9 cellular contexts compared by ENCODE assay signal in genomic region chr3:125971997-125972944, GRCh38. TPM values are rescaled to one million over a fixed set of nuclear protein-coding genes. Genes with fewer than 3 reads are reported as not detected.
A peak's percentile ranks its signal among the peaks of the same experiment; 100 is the strongest.
DNase-seq lines count a peak whose midpoint lies in the region; ATAC-seq and TF ChIP-seq lines count a peak whose summit lies in the region.
"Not testable (repeated sequence)": the region's sequence is repeated elsewhere in the genome, so short reads cannot be mapped to it uniquely, and the experiment has no call there.
"Had no signal": no experiment of that assay in that cellular context is flagged by ENCODE, and none has a peak within 500 bp of the region (broad histone marks: within the 10 kb centered on the region; RNA-seq: fewer than 3 reads in every experiment).

No MANE protein-coding gene starts in this region.

- H3K18ac ChIP-seq in neuronal stem cell (ENCODE audit: low read length): peak overlapping the region; percentile 80

- DNase-seq in ELF-1 (ENCODE audit: low read depth, low spot score) (peak; percentile 56), NCI-H2196 (lab: John Stamatoyannopoulos, UW; ENCODE audit: unreplicated experiment) (peak; percentile 51), WTC11 (ENCODE audit: low spot score) (peak; percentile 38), right cardiac atrium (peak in 2 of 3 donors; percentile 50 to 70), neuronal stem cell (ENCODE audit: low spot score) (peak; percentile 15), tibial artery (peak; percentile 32 to 68)
- not testable (repeated sequence) for DNase-seq in brain microvascular endothelial cell

- H3K36me3 Mint-ChIP-seq in WTC11: not testable (repeated sequence)

- not testable (repeated sequence) for H2BK12ac ChIP-seq in neuronal stem cell (ENCODE audit: low read length)

- H3K36me3 ChIP-seq in brain microvascular endothelial cell (replicated peaks); neuronal stem cell (replicated peaks in 1 of 2; ENCODE audit: control insufficient read depth in 2 of 2, insufficient read depth in 2 of 2, low read length in 2 of 2); tibial artery: not testable (repeated sequence)

- H3K4me3 ChIP-seq in brain microvascular endothelial cell (ENCODE audit: low read depth, low read length): peak overlapping the region; percentile 23
- peak overlapping the region; percentile 37 for H3K4me3 ChIP-seq in right cardiac atrium (ENCODE audit: low read length)
- H3K4me3 ChIP-seq in neuronal stem cell (ENCODE audit: low read length in 2 of 2): peak overlapping the region; percentile 54 to 80
- H3K4me3 ChIP-seq in tibial artery: peak overlapping the region; percentile 32 to 36

- WGBS in right cardiac atrium: 2% methylated on average over 29 of the region's 31 CpGs
- WGBS in neuronal stem cell (ENCODE audit: extremely low coverage in 2 of 2, insufficient read length in 2 of 2, insufficient replicate concordance in 1 of 2), 2 donors: no CpG with 5 or more reads among the region's 31 CpGs

- H3K4ac ChIP-seq in neuronal stem cell (ENCODE audit: low read length): not testable (repeated sequence)

- H3K9me3 ChIP-seq in right cardiac atrium (ENCODE audit: control insufficient read depth, low read length); neuronal stem cell (replicated peaks in 1 of 2; ENCODE audit: control insufficient read depth in 2 of 2, insufficient read depth in 1 of 2, low read depth in 1 of 2, low read length in 2 of 2); tibial artery: not testable (repeated sequence)

- H3K9me3 Mint-ChIP-seq in WTC11: not testable (repeated sequence)

- peak overlapping the region; percentile 25 for H3K14ac ChIP-seq in neuronal stem cell (ENCODE audit: low read length)

- H3K4me3 Mint-ChIP-seq in WTC11: peak overlapping the region; percentile 77

- peak overlapping the region; percentile 27 for H2BK15ac ChIP-seq in neuronal stem cell (ENCODE audit: low read length)

- TF ChIP-seq CTCF in WTC11 (IDR thresholded peaks at IDR 0.05): peak; percentile 77
- TF ChIP-seq CTCF in brain microvascular endothelial cell (IDR thresholded peaks at IDR 0.05; ENCODE audit: low read depth, low read length, missing control alignments): peak; percentile 74
- peak; percentile 69 to 71 for TF ChIP-seq CTCF in tibial artery (IDR thresholded peaks at IDR 0.05)

- peaks cover 17% of the 10 kb centered on the region for H3K27me3 ChIP-seq in brain microvascular endothelial cell (replicated peaks)
- not testable (repeated sequence) for H3K27me3 ChIP-seq in right cardiac atrium (ENCODE audit: control insufficient read depth, insufficient read depth); tibial artery
- H3K27me3 ChIP-seq in neuronal stem cell (ENCODE audit: control insufficient read depth in 3 of 3, insufficient read depth in 3 of 3, low read depth in 1 of 3, low read length in 3 of 3): peaks cover 0 to 36% (median 11%) of the 10 kb centered on the region in 3 experiments

- ATAC-seq in HG02938 (IDR thresholded peaks at IDR 0.05; ENCODE audit: unreplicated experiment) (peak; percentile 58), WTC11 (peak; percentile 50), right cardiac atrium (peak; percentile 87 to 88)

- not testable (repeated sequence) for H3K23ac ChIP-seq in neuronal stem cell (ENCODE audit: low read depth, low read length, poor library complexity)

- H3K27ac ChIP-seq in brain microvascular endothelial cell; right cardiac atrium (ENCODE audit: low read length); neuronal stem cell (replicated peaks; ENCODE audit: low read length); tibial artery: not testable (repeated sequence)

- peak overlapping the region; percentile 98 for H2AFZ ChIP-seq in neuronal stem cell (ENCODE audit: low read length)

- peaks cover 41% of the 10 kb centered on the region for H3K27me3 Mint-ChIP-seq in WTC11 (ENCODE audit: low read depth)

- not testable (repeated sequence) for H2BK5ac ChIP-seq in neuronal stem cell (ENCODE audit: low read length)

- not testable (repeated sequence) for H3K27ac Mint-ChIP-seq in WTC11

- H2AK5ac ChIP-seq in neuronal stem cell (ENCODE audit: low read depth, low read length): not testable (repeated sequence)

- not testable (repeated sequence) for H2BK120ac ChIP-seq in neuronal stem cell (ENCODE audit: low read depth, low read length)

- not testable (repeated sequence) for H4K8ac ChIP-seq in neuronal stem cell (ENCODE audit: low read depth, low read length)

- peak overlapping the region; percentile 67 for H3K4me2 ChIP-seq in neuronal stem cell (ENCODE audit: insufficient read depth, low read length, poor library complexity, severe bottlenecking)

- not testable (repeated sequence) for H3K4me1 Mint-ChIP-seq in WTC11

- CTCF ChIA-PET in WTC11 (lab: Charles Lee): interaction anchor here (0.6 to 1.8 kb wide), 11 partner anchors 12 to 241 kb away, joined by 3 to 14 read pairs (median 4); no protein-coding TSS in a partner anchor

- peak overlapping the region; percentile 44 for H3K9ac ChIP-seq in neuronal stem cell (ENCODE audit: low read depth, low read length, poor library complexity)

- POLR2A ChIA-PET in WTC11 (lab: Charles Lee): not testable (repeated sequence)

- intact Hi-C loops in right cardiac atrium (cut with DNase I); tibial artery (cut with DNase I; ENCODE audit: low total_unique reads): not testable (repeated sequence)

- H4K91ac ChIP-seq in neuronal stem cell (ENCODE audit: low read depth, low read length, poor library complexity): not testable (repeated sequence)

- not testable (repeated sequence) for H3K4me1 ChIP-seq in right cardiac atrium (ENCODE audit: control insufficient read depth, insufficient read depth, low read length); neuronal stem cell (ENCODE audit: control insufficient read depth in 2 of 2, insufficient read depth in 1 of 2, low read depth in 1 of 2, low read length in 2 of 2); tibial artery

- not testable (repeated sequence) for H3K79me1 ChIP-seq in neuronal stem cell (ENCODE audit: low read depth, low read length)

- in situ Hi-C loops in brain microvascular endothelial cell (cut with HindIII; ENCODE audit: low pct_ligation_motif_present, low sequenced_read_pairs): not testable (repeated sequence)

RNA-seq across cellular contexts. Expression of gene ROPN1B, which starts 3.3 kb away (rescaled TPM):
- total RNA-seq in WTC11 (2021): 0.09 to 0.13 TPM in 2 of 3 replicates, not detected in the other
- total RNA-seq in right cardiac atrium: 1 to 10 TPM; 2.0 to 4.8 (median 3.6) TPM
- polyA plus RNA-seq in right cardiac atrium: 4.5 TPM
- polyA plus RNA-seq in neuronal stem cell (2013, experiment 1 of 2): 0.04 TPM
- polyA plus RNA-seq in neuronal stem cell (2013, experiment 2 of 2): not detected
- total RNA-seq: pulmonary artery endothelial cell had no signal
